ENCODE assay signal across 21 cellular contexts in the genomic region with DNA sequence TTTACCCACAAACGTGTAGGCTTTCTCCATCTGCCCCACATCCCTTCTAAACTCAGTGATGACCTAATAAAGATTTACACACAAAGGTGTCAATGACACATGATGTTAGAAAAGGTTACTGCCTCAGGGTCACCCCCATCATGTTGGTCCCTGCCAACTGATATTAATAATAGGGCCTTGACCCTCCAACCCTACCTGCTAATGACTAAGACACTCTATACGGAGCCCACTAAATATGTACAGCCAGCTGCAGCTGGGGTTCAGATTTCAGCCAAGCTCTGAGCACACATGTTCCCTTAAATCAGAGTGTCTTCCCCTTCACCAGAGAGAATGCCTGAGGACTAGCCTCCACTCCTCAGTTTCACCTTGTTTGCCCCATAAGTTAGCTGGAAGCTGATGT.
DNase-seq lines count a peak whose midpoint lies in the region; ATAC-seq and TF ChIP-seq lines count a peak whose summit lies in the region.
"Had no signal": no experiment of that assay in that cellular context is flagged by ENCODE, and none has a peak within 500 bp of the region (broad histone marks: within the 10 kb centered on the region; RNA-seq: fewer than 3 reads in every experiment).

No MANE protein-coding gene starts in this region.

- in situ Hi-C loops in gastrocnemius medialis (cut with MboI; ENCODE audit: low sequenced_read_pairs in 4 of 4) = no loop called here

- intact Hi-C loops in gastrocnemius medialis (cut with DNase I; ENCODE audit: low total_unique reads) = no loop called here

- H3K36me3 ChIP-seq in GM23338 (ENCODE audit: insufficient read depth) (no peaks in the 10 kb centered on the region), gastrocnemius medialis (no peaks in the 10 kb centered on the region), Karpas-422 (ENCODE audit: insufficient read depth, low read length) (no peaks in the 10 kb centered on the region)
- H3K36me3 ChIP-seq: BLaER1 treated with 17β-estradiol and CSF1 and Interleukin-3, amounts not matched to agents 10 nM and 100 nM; SJSA1 had no signal

- no peak for TF ChIP-seq POLR2A in gastrocnemius medialis (IDR thresholded peaks at IDR 0.05)

- H3K27me3 ChIP-seq in GM23338 (ENCODE audit: insufficient read depth) = no peaks in the 10 kb centered on the region
- no peaks in the 10 kb centered on the region for H3K27me3 ChIP-seq in gastrocnemius medialis
- H3K27me3 ChIP-seq in Karpas-422 (ENCODE audit: low read length) = no peaks in the 10 kb centered on the region
- H3K27me3 ChIP-seq: BLaER1 treated with 17β-estradiol and CSF1 and Interleukin-3, amounts not matched to agents 10 nM and 100 nM; SJSA1 had no signal

- ATAC-seq in GM23338 = no peak
- ATAC-seq in gastrocnemius medialis = peak; percentile 32 to 49
- no peak for ATAC-seq in GM19035 (IDR thresholded peaks at IDR 0.05; ENCODE audit: unreplicated experiment)
- ATAC-seq: Right ventricle myocardium inferior, T-cell had no signal

- H3K27me3 Mint-ChIP-seq in GM23338 (ENCODE audit: insufficient read depth, low read depth, poor library complexity) (no peaks in the 10 kb centered on the region), glutamatergic neuron (ENCODE audit: unreplicated experiment) (peaks cover 6% of the 10 kb centered on the region)

- H3K4me3 ChIP-seq in GM23338 = no peak overlapping the region
- no peak overlapping the region for H3K4me3 ChIP-seq in gastrocnemius medialis
- no peak overlapping the region for H3K4me3 ChIP-seq in Karpas-422 (ENCODE audit: low read length)
- H3K4me3 ChIP-seq: BLaER1 treated with 17β-estradiol and CSF1 and Interleukin-3, amounts not matched to agents 10 nM and 100 nM; PC-9; SJSA1 had no signal

- H3F3A ChIP-seq in GM23338 (replicated peaks; ENCODE audit: low read depth) = no peaks in the 10 kb centered on the region

- 0 out of 2 replicates have a peak overlapping the region, but pooled peaks have one; percentile 10 for H2AFZ ChIP-seq in GM23338
- no peak overlapping the region for H2AFZ ChIP-seq in Karpas-422 (ENCODE audit: low read length)
- H2AFZ ChIP-seq: PC-9 had no signal

- no peaks in the 10 kb centered on the region for H3K4me1 Mint-ChIP-seq in GM23338
- H3K4me1 Mint-ChIP-seq in glutamatergic neuron (ENCODE audit: low read depth, unreplicated experiment) = peaks cover 26% of the 10 kb centered on the region
- H3K4me1 Mint-ChIP-seq: T-cell had no signal

- H3K4me2 ChIP-seq in GM23338 (no peak overlapping the region), Karpas-422 (ENCODE audit: low read depth, low read length, poor library complexity, severe bottlenecking) (no peak overlapping the region)
- H3K4me2 ChIP-seq: PC-9 had no signal

- H3K79me2 ChIP-seq in GM23338 (replicated peaks; ENCODE audit: insufficient read depth) (no peaks in the 10 kb centered on the region), Karpas-422 (ENCODE audit: low read length) (no peaks in the 10 kb centered on the region)

- H3K4me1 ChIP-seq in GM23338 (ENCODE audit: insufficient read depth) (no peaks in the 10 kb centered on the region), gastrocnemius medialis (peaks cover 3 to 13% of the 10 kb centered on the region in 2 donors), Karpas-422 (ENCODE audit: low read length) (no peaks in the 10 kb centered on the region)
- H3K4me1 ChIP-seq: SJSA1 had no signal

- H3K9me3 Mint-ChIP-seq in GM23338 (peaks cover 7% of the 10 kb centered on the region; the same call in 2 of the 3 replicates), glutamatergic neuron (ENCODE audit: unreplicated experiment) (peaks cover 8% of the 10 kb centered on the region)
- H3K9me3 Mint-ChIP-seq: CD4-positive, alpha-beta T cell; T-cell had no signal

- no peak for TF ChIP-seq CTCF in GM23338 (conservative IDR thresholded peaks at IDR 0.05; ENCODE audit: low read depth in 2 of 2)
- TF ChIP-seq CTCF in glutamatergic neuron (IDR thresholded peaks at IDR 0.05; ENCODE audit: partially characterized antibody, unreplicated experiment) = no peak
- TF ChIP-seq CTCF in gastrocnemius medialis (IDR thresholded peaks at IDR 0.05 in 4 of 5, conservative IDR thresholded peaks at IDR 0.05 in 1 of 5) = no peak

- no peak overlapping the region for H3K9ac ChIP-seq in Karpas-422 (ENCODE audit: low read length)
- H3K9ac ChIP-seq: BLaER1 treated with 17β-estradiol and CSF1 and Interleukin-3, amounts not matched to agents 10 nM and 100 nM had no signal

- no peak overlapping the region for H3K27ac Mint-ChIP-seq in GM23338
- H3K27ac Mint-ChIP-seq in glutamatergic neuron (ENCODE audit: unreplicated experiment) = peak overlapping the region; percentile 78
- H3K27ac Mint-ChIP-seq: CD4-positive, alpha-beta T cell; H9; T-cell had no signal

- H3K36me3 Mint-ChIP-seq in GM23338 (ENCODE audit: low read depth) (no peaks in the 10 kb centered on the region; the same call in 2 of the 3 replicates), glutamatergic neuron (ENCODE audit: unreplicated experiment) (no peaks in the 10 kb centered on the region)
- H3K36me3 Mint-ChIP-seq: T-cell had no signal

- H3K9me2 ChIP-seq in GM23338 (ENCODE audit: insufficient read depth) = peaks cover 5% of the 10 kb centered on the region; the same call in 1 of the 2 replicates
- H3K9me2 ChIP-seq in Karpas-422 (replicated peaks; ENCODE audit: insufficient read depth, low read length) = no peaks in the 10 kb centered on the region

- H3K9me3 ChIP-seq in gastrocnemius medialis (no peaks in the 10 kb centered on the region), Karpas-422 (ENCODE audit: low read length) (no peaks in the 10 kb centered on the region)
- H3K9me3 ChIP-seq: SJSA1 had no signal

- H4K20me1 ChIP-seq in GM23338 (replicated peaks; ENCODE audit: insufficient read depth) (no peaks in the 10 kb centered on the region), Karpas-422 (ENCODE audit: insufficient read depth, low read depth, low read length) (no peaks in the 10 kb centered on the region)
- H4K20me1 ChIP-seq: BLaER1 treated with 17β-estradiol and CSF1 and Interleukin-3, amounts not matched to agents 10 nM and 100 nM had no signal

- DNase-seq in GM23338 (ENCODE audit: low spot score) (no peak), NCI-H524 treated with DMSO at 0.1 percent for 48 hours (lab: John Stamatoyannopoulos, UW) (peak; percentile 85), glutamatergic neuron (no peak), gastrocnemius medialis (no peak), Kasumi-1 (lab: John Stamatoyannopoulos, UW) (no peak), DMS53 (lab: John Stamatoyannopoulos, UW) (no peak), Karpas-422 (no peak)
- DNase-seq: AML-193; CD4-positive, alpha-beta T cell; DMS79 treated with DMSO at 0.1 percent for 48 hours; GF-D8; H9; NCI-H187; NCI-H2081 treated with DMSO at 0.1 percent for 48 hours; NCI-H748 treated with DMSO at 0.1 percent for 48 hours; PC-9; T-cell had no signal

- H3K4me3 Mint-ChIP-seq in GM23338 = no peak overlapping the region
- no peak overlapping the region for H3K4me3 Mint-ChIP-seq in glutamatergic neuron (ENCODE audit: unreplicated experiment)
- H3K4me3 Mint-ChIP-seq: CD4-positive, alpha-beta T cell; H9; T-cell had no signal

- H3K27ac ChIP-seq in GM23338 (ENCODE audit: low read depth) (no peak overlapping the region), gastrocnemius medialis (peak overlapping the region in 2 of 4 donors; percentile 49), Karpas-422 (ENCODE audit: low read length) (no peak overlapping the region)
- H3K27ac ChIP-seq: BLaER1 treated with 17β-estradiol and CSF1 and Interleukin-3, amounts not matched to agents 10 nM and 100 nM; PC-9; SJSA1 had no signal

TF ChIP-seq in GM23338, 12 proteins besides CTCF, POLR2A, EP300 and RAD21 (continues in another document):
- TF ChIP-seq EZH2 (IDR thresholded peaks at IDR 0.05; ENCODE audit: low read depth, unreplicated experiment) (no peak), ZNF114 (CRISPR knock-in tag; IDR thresholded peaks at IDR 0.05) (no peak), POLR2AphosphoS5 (IDR thresholded peaks at IDR 0.05; ENCODE audit: low read depth) (no peak), CREB1 (CRISPR knock-in tag; IDR thresholded peaks at IDR 0.05; ENCODE audit: low read depth) (no peak), STAT1 (IDR thresholded peaks at IDR 0.05; ENCODE audit: unreplicated experiment) (no peak), ZNF331 (CRISPR knock-in tag; IDR thresholded peaks at IDR 0.05; ENCODE audit: low read depth) (no peak)
- TF ChIP-seq, protein P1, sequence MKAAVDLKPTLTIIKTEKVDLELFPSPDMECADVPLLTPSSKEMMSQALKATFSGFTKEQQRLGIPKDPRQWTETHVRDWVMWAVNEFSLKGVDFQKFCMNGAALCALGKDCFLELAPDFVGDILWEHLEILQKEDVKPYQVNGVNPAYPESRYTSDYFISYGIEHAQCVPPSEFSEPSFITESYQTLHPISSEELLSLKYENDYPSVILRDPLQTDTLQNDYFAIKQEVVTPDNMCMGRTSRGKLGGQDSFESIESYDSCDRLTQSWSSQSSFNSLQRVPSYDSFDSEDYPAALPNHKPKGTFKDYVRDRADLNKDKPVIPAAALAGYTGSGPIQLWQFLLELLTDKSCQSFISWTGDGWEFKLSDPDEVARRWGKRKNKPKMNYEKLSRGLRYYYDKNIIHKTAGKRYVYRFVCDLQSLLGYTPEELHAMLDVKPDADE (IDR thresholded peaks at IDR 0.05) = no peak

Comparison
In these comparisons a context has a peak if more than half of its experiments do, and no peak if none do; other contexts are left out.
1. ATAC-seq: peak in gastrocnemius medialis (2 of 2); none in GM23338 (single experiment) and GM19035 (single experiment).